ENCODE assay signal across 28 cellular contexts in genomic region chr14:89861630-89862029, GRCh38.
"Had no signal": no experiment of that assay in that cellular context is flagged by ENCODE, and none has a peak within 500 bp of the region (broad histone marks: within the 10 kb centered on the region; RNA-seq: fewer than 3 reads in every experiment).

No MANE protein-coding gene starts in this region.

- ATAC-seq: effector memory CD8-positive, alpha-beta T cell; esophagus mucosa; foreskin keratinocyte; gastrocnemius medialis; gastroesophageal sphincter; heart left ventricle; heart right ventricle had no signal

- H3K27ac ChIP-seq: colonic mucosa, coronary artery, dorsolateral prefrontal cortex, epithelial cell of prostate, esophagus muscularis mucosa, esophagus squamous epithelium, foreskin keratinocyte, gastrocnemius medialis, gastroesophageal sphincter, heart left ventricle, heart right ventricle had no signal

- DNase-seq: colonic mucosa; cortex of kidney; dermis blood vessel endothelial cell; dorsolateral prefrontal cortex; effector CD4-positive, alpha-beta T cell; effector CD8-positive, alpha-beta T cell; effector memory CD4-positive, alpha-beta T cell; effector memory CD8-positive, alpha-beta T cell; endodermal cell; erythroblast; esophagus squamous epithelium; foreskin fibroblast; foreskin keratinocyte; foreskin melanocyte; gastrocnemius medialis; glutamatergic neuron; head of caudate nucleus; heart left ventricle; heart right ventricle had no signal

- H3K4me3 ChIP-seq: colonic mucosa, coronary artery, dorsolateral prefrontal cortex, esophagus muscularis mucosa, esophagus squamous epithelium, gastrocnemius medialis, gastroesophageal sphincter, heart left ventricle, heart right ventricle had no signal

- H3K36me3 ChIP-seq: colonic mucosa, esophagus muscularis mucosa, esophagus squamous epithelium, gastrocnemius medialis, gastroesophageal sphincter, heart left ventricle, heart right ventricle had no signal

- H3K4me1 ChIP-seq: colonic mucosa, esophagus muscularis mucosa, gastrocnemius medialis, gastroesophageal sphincter, heart left ventricle, heart right ventricle had no signal

- H3K9me3 ChIP-seq: colonic mucosa, esophagus muscularis mucosa, gastrocnemius medialis, gastroesophageal sphincter had no signal

- H3K27me3 ChIP-seq: colonic mucosa, dorsolateral prefrontal cortex, esophagus muscularis mucosa, esophagus squamous epithelium, foreskin keratinocyte, gastrocnemius medialis, gastroesophageal sphincter, heart left ventricle, heart right ventricle had no signal

- FAIRE-seq: colon, endometrium, endothelial cell of umbilical vein, frontal cortex had no signal
